19 cellular contexts compared by ENCODE assay signal in genomic region chr1:5906116-5906515, GRCh38.
"Had no signal": no experiment of that assay in that cellular context is flagged by ENCODE, and none has a peak within 500 bp of the region (broad histone marks: within the 10 kb centered on the region; RNA-seq: fewer than 3 reads in every experiment).

No MANE protein-coding gene starts in this region.

- H3K4me3 ChIP-seq: heart left ventricle, lung, neural progenitor cell, psoas muscle, right lobe of liver, uterus had no signal

- DNase-seq: cerebellar nuclear complex; dermis blood vessel endothelial cell; effector CD8-positive, alpha-beta T cell; hippocampal formation; left ventricle myocardium superior; mesenchymal stem cell; midbrain; nucleus accumbens; psoas muscle; retina; stimulated activated CD4-positive, alpha-beta T cell treated with anti-CD3 and anti-CD28 coated beads, Interleukin-2, amount 100 ng/mL, for 24 hours; stimulated activated CD4-positive, alpha-beta T cell treated with anti-CD3 and anti-CD28 coated beads, Interleukin-4, amount 100 ng/mL, for 4 hours; stimulated activated naive CD4-positive, alpha-beta T cell; trophoblast cell; uterus had no signal

- H3K9ac ChIP-seq: neural progenitor cell had no signal

- H3K27ac ChIP-seq: heart left ventricle, neural progenitor cell, psoas muscle, right lobe of liver, uterus had no signal

- H2AFZ ChIP-seq: neural progenitor cell had no signal

- H3K4me2 ChIP-seq: neural progenitor cell had no signal

- H3K27me3 ChIP-seq: heart left ventricle, neural progenitor cell, right lobe of liver, uterus had no signal

- H3K4me1 ChIP-seq: heart left ventricle, neural progenitor cell, psoas muscle, right lobe of liver, uterus had no signal

- H3K9me3 ChIP-seq: heart left ventricle, psoas muscle, right lobe of liver, uterus had no signal

- H3K36me3 ChIP-seq: neural progenitor cell, right lobe of liver, uterus had no signal
